Comparison of ENCODE assay signal across 19 cellular contexts in the genomic region with DNA sequence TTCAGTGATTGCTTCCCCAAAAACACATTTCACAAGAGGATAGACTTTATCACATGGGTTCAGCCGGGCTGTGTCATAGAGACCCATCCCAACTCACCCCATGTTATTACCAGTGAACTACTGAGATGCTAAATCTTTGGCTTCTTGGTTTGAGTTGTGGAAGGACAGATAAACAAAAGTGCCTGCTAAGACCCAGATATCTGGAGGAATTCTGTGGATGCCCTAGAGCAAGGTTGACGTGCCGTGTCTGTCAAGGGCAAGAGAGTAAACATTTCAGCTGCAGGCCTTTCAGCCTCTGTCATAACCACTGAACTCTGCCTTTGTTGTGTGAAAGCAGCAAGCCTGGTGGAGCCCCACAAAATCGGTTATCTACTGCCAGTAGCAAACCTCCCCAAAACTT. TPM values are rescaled to one million over a fixed set of nuclear protein-coding genes. Genes with fewer than 3 reads are reported as not detected.
DNase-seq lines count a peak whose midpoint lies in the region; TF ChIP-seq lines count a peak whose summit lies in the region.
"Had no signal": no experiment of that assay in that cellular context is flagged by ENCODE, and none has a peak within 500 bp of the region (broad histone marks: within the 10 kb centered on the region; RNA-seq: fewer than 3 reads in every experiment).

No MANE protein-coding gene starts in this region.

- no peaks in the 10 kb centered on the region for H3K9me3 ChIP-seq in ascending aorta
- H3K9me3 ChIP-seq in mesodermal cell (ENCODE audit: control insufficient read depth, low read length), result peaks cover 4% of the 10 kb centered on the region
- no peaks in the 10 kb centered on the region for H3K9me3 ChIP-seq in smooth muscle cell (replicated peaks; ENCODE audit: low read depth)
- no peaks in the 10 kb centered on the region for H3K9me3 ChIP-seq in vagina
- H3K9me3 ChIP-seq: SK-N-SH had no signal

- H4K20me1 ChIP-seq in smooth muscle cell (ENCODE audit: low read depth), result no peaks in the 10 kb centered on the region

- DNase-seq in M059J (ENCODE audit: low read depth), result peak; percentile 93
- DNase-seq in ascending aorta (ENCODE audit: low spot score in 2 of 2), result no peak
- DNase-seq in smooth muscle cell (lab: John Stamatoyannopoulos, UW; ENCODE audit: unreplicated experiment), result no peak
- no peak for DNase-seq in activated T-cell treated with anti-CD3 and anti-CD28 coated beads, Interleukin-2, amount 50 U/mL, for 48 hours
- no peak for DNase-seq in vagina (ENCODE audit: extremely low spot score in 2 of 2)
- no peak for DNase-seq in GM03348 (ENCODE audit: low spot score)
- no peak for DNase-seq in NCI-H2081 treated with DMSO at 0.1 percent for 48 hours (lab: John Stamatoyannopoulos, UW)
- DNase-seq: HCEC 1CT; NCI-H1436 treated with DMSO at 0.1 percent for 48 hours; NCI-H2227 treated with DMSO at 0.1 percent for 48 hours; NCI-H524 treated with DMSO at 0.1 percent for 48 hours; NK-92 treated with Interleukin-12 subunit alpha and Interleukin-12 subunit beta, amount 100 ng/mL, for 24 hours; PC-3; SK-N-SH had no signal

- no peak overlapping the region for H3K9ac ChIP-seq in smooth muscle cell (ENCODE audit: low read depth)
- H3K9ac ChIP-seq: SK-N-SH had no signal

- no peak for TF ChIP-seq POLR2A in vagina (IDR thresholded peaks at IDR 0.05)

- TF ChIP-seq CTCF in ascending aorta (IDR thresholded peaks at IDR 0.05) (no peak), smooth muscle cell (IDR thresholded peaks at IDR 0.05; ENCODE audit: borderline replicate concordance, insufficient read depth, poor library complexity, severe bottlenecking) (no peak), vagina (IDR thresholded peaks at IDR 0.05) (no peak)

- H3K4me2 ChIP-seq in smooth muscle cell, result peak overlapping the region; percentile 72
- H3K4me2 ChIP-seq: SK-N-SH had no signal

- no peaks in the 10 kb centered on the region for H3K79me2 ChIP-seq in smooth muscle cell (ENCODE audit: low read depth)

- WGBS in mesodermal cell (ENCODE audit: insufficient coverage in 2 of 2), 2 experiments, result 76 to 93% methylated on average over 2 of the region's 4 CpGs
- WGBS in smooth muscle cell (ENCODE audit: low lambda C conversion rate), result 21% methylated on average over 4 of the region's 4 CpGs

- H3F3A ChIP-seq in smooth muscle cell (ENCODE audit: low read depth), result peaks cover 12% of the 10 kb centered on the region

- H3K4me3 ChIP-seq in ascending aorta, result no peak overlapping the region
- no peak overlapping the region for H3K4me3 ChIP-seq in mesodermal cell (ENCODE audit: extremely low read depth, insufficient read depth, low read length, poor library complexity, severe bottlenecking)
- H3K4me3 ChIP-seq in smooth muscle cell, result no peak overlapping the region
- no peak overlapping the region for H3K4me3 ChIP-seq in vagina

- no peaks in the 10 kb centered on the region for H3K36me3 ChIP-seq in ascending aorta
- H3K36me3 ChIP-seq in mesodermal cell (ENCODE audit: control insufficient read depth, insufficient read depth, low read length), result no peaks in the 10 kb centered on the region
- no peaks in the 10 kb centered on the region for H3K36me3 ChIP-seq in smooth muscle cell (ENCODE audit: low read depth)
- H3K36me3 ChIP-seq in vagina, result no peaks in the 10 kb centered on the region

- intact Hi-C loops in ascending aorta (cut with DNase I), result loop anchor here (1.0 to 5.0 kb wide), 3 partner anchors 8 to 368 kb away; no protein-coding TSS in a partner anchor
- intact Hi-C loops in vagina (cut with DNase I), result no loop called here

- H3K4me1 ChIP-seq in ascending aorta, result peaks cover 15 to 39% of the 10 kb centered on the region in 2 donors
- H3K4me1 ChIP-seq in mesodermal cell (ENCODE audit: control insufficient read depth, insufficient read depth, low read length, poor library complexity, severe bottlenecking), result peaks cover 35% of the 10 kb centered on the region
- peaks cover 15% of the 10 kb centered on the region for H3K4me1 ChIP-seq in smooth muscle cell (ENCODE audit: low read depth)
- H3K4me1 ChIP-seq in vagina, result peaks cover 23% of the 10 kb centered on the region

- H2AFZ ChIP-seq in smooth muscle cell (ENCODE audit: low read depth), result no peak overlapping the region

- H3K27ac ChIP-seq in ascending aorta (peak overlapping the region; percentile 85 to 96), mesodermal cell (ENCODE audit: low read depth, low read length, severe bottlenecking) (peak overlapping the region; percentile 67), smooth muscle cell (ENCODE audit: low read depth) (peak overlapping the region; percentile 62), vagina (no peak overlapping the region)

- H3K27me3 ChIP-seq in ascending aorta, result no peaks in the 10 kb centered on the region
- H3K27me3 ChIP-seq in smooth muscle cell (ENCODE audit: low read depth), result no peaks in the 10 kb centered on the region
- no peaks in the 10 kb centered on the region for H3K27me3 ChIP-seq in vagina

RNA-seq across cellular contexts. Expression of gene THBD, which starts 11.2 kb away (rescaled TPM):
- 31.5 and 45.2 TPM in 2 replicates for total RNA-seq in M059J (2014; rRNA removed; shearing (Covaris generic))
- total RNA-seq in ascending aorta (326 TPM), smooth muscle cell (8.4 and 9.9 TPM in 2 replicates), vagina (76.9 TPM)
- 16.4 TPM for polyA plus RNA-seq in mesodermal cell (2013, experiment 1 of 2)
- 12.7 TPM for polyA plus RNA-seq in mesodermal cell (2013, experiment 2 of 2)
- 10.0 and 10.5 TPM in 2 replicates for polyA plus RNA-seq in smooth muscle cell
- total RNA-seq: HT1080 had no signal
- polyA plus RNA-seq: IgD-negative memory B cell had no signal

RNA-seq across cellular contexts. Expression of gene CD93, which starts 25.5 kb away (rescaled TPM):
- 0.96 and 1.5 TPM in 2 replicates for total RNA-seq in M059J (2014; rRNA removed; shearing (Covaris generic))
- 206 TPM for total RNA-seq in ascending aorta
- polyA plus RNA-seq in mesodermal cell (2013, experiment 1 of 2), result 29.3 TPM
- 19.4 TPM for polyA plus RNA-seq in mesodermal cell (2013, experiment 2 of 2)
- total RNA-seq in smooth muscle cell, result not detected in 2 replicates
- polyA plus RNA-seq in smooth muscle cell, result not detected in 2 replicates
- 45.4 TPM for total RNA-seq in vagina
- total RNA-seq: PC-3 had no signal
- polyA plus RNA-seq: BJ, IgD-negative memory B cell had no signal

RNA-seq across cellular contexts. Expression of gene SSTR4, which starts 25.5 kb away (rescaled TPM):
- not detected in 2 replicates for total RNA-seq in M059J (2014; rRNA removed; shearing (Covaris generic))
- total RNA-seq in ascending aorta (not detected), smooth muscle cell (0.09 TPM in 1 of 2 replicates, not detected in the other), vagina (not detected)
- not detected for polyA plus RNA-seq in mesodermal cell (2013, experiment 1 of 2)
- not detected for polyA plus RNA-seq in mesodermal cell (2013, experiment 2 of 2)
- not detected in 2 replicates for polyA plus RNA-seq in smooth muscle cell
- total RNA-seq: HT1080, PC-3 had no signal
- polyA plus RNA-seq: AG04450, BJ, IgD-negative memory B cell, SK-N-SH had no signal

Comparison
In these comparisons a context has a peak if more than half of its experiments do, and no peak if none do; other contexts are left out.
1. RNA of gene CD93, which starts 25.5 kb away (total RNA-seq): 206 TPM in ascending aorta (single experiment) and 45.4 TPM in vagina (single experiment); 0.96 to 1.5 TPM in M059J and not detected in smooth muscle cell; every median in the first group is over 10 times any median in the second.